ENCODE assay signal across 1 cellular context in the genomic region with DNA sequence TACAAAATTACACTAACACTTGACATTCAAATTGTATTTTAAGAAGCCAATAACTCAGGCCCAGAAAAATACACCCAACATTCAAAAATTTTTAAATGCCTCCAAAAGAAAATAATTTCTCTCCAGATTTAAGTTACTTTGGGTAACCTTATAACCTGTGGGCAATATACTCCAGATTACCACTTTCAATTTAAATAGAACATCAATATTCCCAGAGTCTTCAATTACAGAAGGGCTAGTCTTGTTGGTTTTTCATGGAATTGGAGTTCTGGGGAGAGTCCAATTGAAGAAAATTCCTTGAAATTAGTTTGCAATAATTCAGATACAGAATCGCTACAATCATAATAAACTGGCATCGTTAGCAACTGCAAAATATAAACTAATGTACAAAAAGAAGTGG.
TF ChIP-seq lines count a peak whose summit lies in the region.

No MANE protein-coding gene starts in this region.

TF ChIP-seq in H1, 55 proteins besides CTCF, POLR2A, EP300 and RAD21:
- TF ChIP-seq RNF2 (IDR thresholded peaks at IDR 0.05; ENCODE audit: borderline replicate concordance, low read depth, low read length, missing control alignments, poor library complexity, severe bottlenecking) (no peak), SAP30 (IDR thresholded peaks at IDR 0.05; ENCODE audit: insufficient read depth, insufficient replicate concordance, low read length) (no peak), POLR2AphosphoS5 (IDR thresholded peaks at IDR 0.05; ENCODE audit: low read depth, low read length) (no peak), GABPA (IDR thresholded peaks at IDR 0.05; ENCODE audit: borderline replicate concordance, insufficient read depth, low read length) (no peak), RXRA (IDR thresholded peaks at IDR 0.05; ENCODE audit: insufficient read depth, low read depth, low read length) (no peak), HDAC6 (IDR thresholded peaks at IDR 0.05; ENCODE audit: low read depth, low read length) (no peak), NANOG (IDR thresholded peaks at IDR 0.05; ENCODE audit: insufficient read depth, low read depth, low read length, poor library complexity, severe bottlenecking) (no peak), YY1 (IDR thresholded peaks at IDR 0.05; ENCODE audit: low read depth, low read length) (no peak), RBBP5 (IDR thresholded peaks at IDR 0.05; ENCODE audit: borderline replicate concordance, low read depth, low read length) (no peak), EZH2 (IDR thresholded peaks at IDR 0.05; ENCODE audit: low read depth, low read length, severe bottlenecking) (no peak), BCL11A (IDR thresholded peaks at IDR 0.05; ENCODE audit: low read depth in 2 of 2, low read length in 2 of 2) (no peak), CBX8 (IDR thresholded peaks at IDR 0.05; ENCODE audit: borderline replicate concordance, low read depth, low read length) (no peak), CHD2 (IDR thresholded peaks at IDR 0.05; ENCODE audit: low read length) (no peak), SIN3A (conservative IDR thresholded peaks at IDR 0.05 in 1 of 2, IDR thresholded peaks at IDR 0.05 in 1 of 2; ENCODE audit: low read depth in 1 of 2, low read length in 2 of 2) (no peak), CREB1 (IDR thresholded peaks at IDR 0.05) (no peak), KDM1A (IDR thresholded peaks at IDR 0.05; ENCODE audit: borderline replicate concordance, low read length) (no peak)
